Comparison of ENCODE assay signal across 8 cellular contexts in genomic region chr3:181210275-181210674, GRCh38.
A peak's percentile ranks its signal among the peaks of the same experiment; 100 is the strongest.
DNase-seq lines count a peak whose midpoint lies in the region; ATAC-seq, FAIRE-seq and TF ChIP-seq lines count a peak whose summit lies in the region.

No MANE protein-coding gene starts in this region.

- CTCF ChIA-PET in activated CD4-positive, alpha-beta memory T cell treated with anti-CD3 and anti-CD28 coated beads, Interleukin-2, amount 10 ng/mL, durations not matched to agents 7 days and 5 days (lab: Charles Lee), result interaction anchor here (0.7 kb wide), 1 partner anchor 490 kb away, joined by 3 read pairs; no protein-coding TSS in a partner anchor

- no peaks in the 10 kb centered on the region for H3K4me1 ChIP-seq in BE2C
- no peaks in the 10 kb centered on the region for H3K4me1 ChIP-seq in left lung

- no peak for ATAC-seq in left lung

- POLR2A ChIA-PET in activated CD4-positive, alpha-beta memory T cell treated with anti-CD3 and anti-CD28 coated beads, Interleukin-2, amount 10 ng/mL, durations not matched to agents 7 days and 5 days (lab: Charles Lee), result no interaction called here

- peaks cover 3% of the 10 kb centered on the region for H3K9me3 Mint-ChIP-seq in activated CD4-positive, alpha-beta memory T cell treated with anti-CD3 and anti-CD28 coated beads, Interleukin-2, amount 10 ng/mL, durations not matched to agents 7 days and 5 days

- peak; percentile 48 for TF ChIP-seq CTCF in BE2C (IDR thresholded peaks at IDR 0.05; ENCODE audit: low read depth, low read length)
- TF ChIP-seq CTCF in left lung (IDR thresholded peaks at IDR 0.05), result peak in 1 of 2 donors; percentile 22

- H3K36me3 ChIP-seq in BE2C (no peaks in the 10 kb centered on the region), left lung (no peaks in the 10 kb centered on the region)

- H3K9me3 ChIP-seq in BE2C, result no peaks in the 10 kb centered on the region
- H3K9me3 ChIP-seq in left lung, result no peaks in the 10 kb centered on the region

- H3K4me3 Mint-ChIP-seq in activated CD4-positive, alpha-beta memory T cell treated with anti-CD3 and anti-CD28 coated beads, Interleukin-2, amount 10 ng/mL, durations not matched to agents 7 days and 5 days, result no peak overlapping the region

- intact Hi-C loops in left lung (cut with DNase I), result no loop called here

- H3K27ac ChIP-seq in left lung, result no peak overlapping the region

- H3K4me3 ChIP-seq in BE2C (ENCODE audit: low read depth, low read length) (no peak overlapping the region), left lung (no peak overlapping the region)

- no peak for DNase-seq in BE2C
- peak; percentile 10 for DNase-seq in LHCN-M2 (ENCODE audit: low read depth)
- DNase-seq in SK-N-DZ (ENCODE audit: low spot score), result peak; percentile 40
- peak; percentile 69 for DNase-seq in inferior parietal cortex (ENCODE audit: extremely low spot score)
- DNase-seq in left lung, result no peak
- no peak for DNase-seq in stimulated activated CD4-positive, alpha-beta T cell treated with anti-CD3 and anti-CD28 coated beads, Interleukin-12 subunit alpha, Interleukin-12 subunit beta, amount 100 ng/mL, for 4 hours
- DNase-seq in activated CD4-positive, alpha-beta memory T cell treated with anti-CD3 and anti-CD28 coated beads, Interleukin-2, amount 10 ng/mL, durations not matched to agents 7 days and 5 days, result no peak
- DNase-seq in urothelium cell line (ENCODE audit: low spot score), result no peak

- no peak overlapping the region for H3K27ac Mint-ChIP-seq in activated CD4-positive, alpha-beta memory T cell treated with anti-CD3 and anti-CD28 coated beads, Interleukin-2, amount 10 ng/mL, durations not matched to agents 7 days and 5 days

- H3K27me3 ChIP-seq in BE2C, result no peaks in the 10 kb centered on the region
- peaks cover 0 to 5% of the 10 kb centered on the region in 2 donors for H3K27me3 ChIP-seq in left lung

- no peaks in the 10 kb centered on the region for H3K27me3 Mint-ChIP-seq in activated CD4-positive, alpha-beta memory T cell treated with anti-CD3 and anti-CD28 coated beads, Interleukin-2, amount 10 ng/mL, durations not matched to agents 7 days and 5 days

- no peak for FAIRE-seq in urothelium cell line (lab: Jason Lieb, UNC)

- no peaks in the 10 kb centered on the region for H3K36me3 Mint-ChIP-seq in activated CD4-positive, alpha-beta memory T cell treated with anti-CD3 and anti-CD28 coated beads, Interleukin-2, amount 10 ng/mL, durations not matched to agents 7 days and 5 days (ENCODE audit: low read depth)

- H3K4me1 Mint-ChIP-seq in activated CD4-positive, alpha-beta memory T cell treated with anti-CD3 and anti-CD28 coated beads, Interleukin-2, amount 10 ng/mL, durations not matched to agents 7 days and 5 days, result no peaks in the 10 kb centered on the region

Comparison
In these comparisons a context has a peak if more than half of its experiments do, and no peak if none do; other contexts are left out.
1. DNase-seq: peak in LHCN-M2 (single experiment), SK-N-DZ (single experiment) and inferior parietal cortex (single experiment); none in BE2C (single experiment), left lung (0 of 2), stimulated activated CD4-positive, alpha-beta T cell treated with anti-CD3 and anti-CD28 coated beads, Interleukin-12 subunit alpha, Interleukin-12 subunit beta, amount 100 ng/mL, for 4 hours (single experiment), activated CD4-positive, alpha-beta memory T cell treated with anti-CD3 and anti-CD28 coated beads, Interleukin-2, amount 10 ng/mL, durations not matched to agents 7 days and 5 days (single experiment) and urothelium cell line (single experiment).